In genomic region chr6:2127484-2127911, GRCh38 we compare ENCODE assay signal across 8 cellular contexts.
DNase-seq lines count a peak whose midpoint lies in the region; ATAC-seq lines count a peak whose summit lies in the region.

No MANE protein-coding gene starts in this region.

- peak; percentile 41 for DNase-seq in activated CD4-positive, CD25-positive, alpha-beta regulatory T cell treated with anti-CD3 and anti-CD28 coated beads, Interleukin-2, amount 50 U/mL, for 72 hours
- DNase-seq in Right ventricle myocardium superior, result peak; percentile 75
- peak; percentile 23 to 36 for DNase-seq in stimulated activated CD8-positive, alpha-beta memory T cell treated with anti-CD3 and anti-CD28 coated beads, Interleukin-15, amount 100 ng/mL, for 4 hours (ENCODE audit: low read depth in 2 of 2)
- no peak for DNase-seq in DMS114 treated with DMSO at 0.1 percent for 48 hours (lab: John Stamatoyannopoulos, UW; ENCODE audit: unreplicated experiment)
- no peak for DNase-seq in T-helper 9 cell
- DNase-seq in NCI-H146 (lab: John Stamatoyannopoulos, UW), result no peak

- intact Hi-C loops in Right ventricle myocardium superior (cut with DNase I), result loop anchor here (10.0 kb wide), 1 partner anchor 67 kb away; no protein-coding TSS in a partner anchor

- ATAC-seq in GM19395 (IDR thresholded peaks at IDR 0.05; ENCODE audit: unreplicated experiment) (peak; percentile 56), Right ventricle myocardium superior (ENCODE audit: poor library complexity) (peak; percentile 95), HG02885 (IDR thresholded peaks at IDR 0.05; ENCODE audit: poor library complexity, unreplicated experiment) (no peak)

Comparison
In these comparisons a context has a peak if more than half of its experiments do, and no peak if none do; other contexts are left out.
1. DNase-seq: peak in activated CD4-positive, CD25-positive, alpha-beta regulatory T cell treated with anti-CD3 and anti-CD28 coated beads, Interleukin-2, amount 50 U/mL, for 72 hours (single experiment), Right ventricle myocardium superior (single experiment) and stimulated activated CD8-positive, alpha-beta memory T cell treated with anti-CD3 and anti-CD28 coated beads, Interleukin-15, amount 100 ng/mL, for 4 hours (2 of 2); none in DMS114 treated with DMSO at 0.1 percent for 48 hours (single experiment), T-helper 9 cell (single experiment) and NCI-H146 (single experiment).